In genomic region chr13:81138353-81138995, GRCh38 we compare ENCODE assay signal across 17 cellular contexts.
DNase-seq lines count a peak whose midpoint lies in the region; ATAC-seq, FAIRE-seq and TF ChIP-seq lines count a peak whose summit lies in the region.
"Had no signal": no experiment of that assay in that cellular context is flagged by ENCODE, and none has a peak within 500 bp of the region (broad histone marks: within the 10 kb centered on the region; RNA-seq: fewer than 3 reads in every experiment).

No MANE protein-coding gene starts in this region.

- peak overlapping the region; percentile 38 for H2BK20ac ChIP-seq in H1 (ENCODE audit: low read length)

- H3K27ac ChIP-seq in HepG2 (ENCODE audit: extremely low read length, insufficient read depth, low read length) (no peak overlapping the region), right lobe of liver (no peak overlapping the region), H1 (ENCODE audit: low read depth, low read length) (no peak overlapping the region)
- H3K27ac ChIP-seq: BLaER1 treated with 17β-estradiol and CSF1 and Interleukin-3, amounts not matched to agents 10 nM and 100 nM; HL-60 had no signal

- ATAC-seq in HepG2: no peak
- no peak for ATAC-seq in right lobe of liver
- peak; percentile 62 for ATAC-seq in mucosa of descending colon
- ATAC-seq in GM21381 (IDR thresholded peaks at IDR 0.05; ENCODE audit: unreplicated experiment): no peak
- ATAC-seq: HCT116 had no signal

- TF ChIP-seq EP300 in HepG2 (IDR thresholded peaks at IDR 0.05; ENCODE audit: low read depth in 2 of 2, low read length in 2 of 2) (no peak), HepG2 (CRISPR knock-in tag; IDR thresholded peaks at IDR 0.05; ENCODE audit: borderline replicate concordance) (no peak), H1 (IDR thresholded peaks at IDR 0.05; ENCODE audit: borderline replicate concordance in 1 of 2, low read depth in 2 of 2, low read length in 2 of 2) (no peak)

- H2BK5ac ChIP-seq in H1 (ENCODE audit: low read depth, low read length): peak overlapping the region; percentile 48; the same call in 1 of the 2 replicates

- TF ChIP-seq RAD21 in HepG2 (CRISPR knock-in tag; IDR thresholded peaks at IDR 0.05) (no peak), H1 (IDR thresholded peaks at IDR 0.05 in 1 of 2, conservative IDR thresholded peaks at IDR 0.05 in 1 of 2; ENCODE audit: low read depth in 2 of 2, low read length in 2 of 2) (no peak)

- no peak overlapping the region for H2AFZ ChIP-seq in HepG2 (ENCODE audit: low read length)
- H2AFZ ChIP-seq in H1 (ENCODE audit: low read length): no peak overlapping the region

- in situ Hi-C loops in HepG2 (cut with HindIII; ENCODE audit: extremely low pct_ligation_motif_present, low pct_unique_long_range_greater_than_20kb): no loop called here

- H4K91ac ChIP-seq in H1 (replicated peaks; ENCODE audit: insufficient read length, low read length): no peak overlapping the region

- H3K27me3 ChIP-seq in HepG2 (ENCODE audit: control insufficient read depth in 1 of 2, insufficient read depth in 2 of 2, low read length in 2 of 2): no peaks in the 10 kb centered on the region
- H3K27me3 ChIP-seq in right lobe of liver: no peaks in the 10 kb centered on the region
- H3K27me3 ChIP-seq in H1 (replicated peaks in 1 of 4; ENCODE audit: control insufficient read depth in 3 of 4, extremely low read depth in 1 of 4, insufficient read depth in 3 of 4, low read length in 3 of 4): no peaks in the 10 kb centered on the region
- H3K27me3 ChIP-seq: BLaER1 treated with 17β-estradiol and CSF1 and Interleukin-3, amounts not matched to agents 10 nM and 100 nM had no signal

- 0 out of 2 replicates have a peak overlapping the region, but pooled peaks have one; percentile 41 for H2AK5ac ChIP-seq in H1 (ENCODE audit: low read depth, low read length)

- intact Hi-C loops in HepG2 (cut with micrococcal nuclease; ENCODE audit: unreplicated experiment): no loop called here
- intact Hi-C loops in right lobe of liver (cut with DNase I): no loop called here
- intact Hi-C loops in mucosa of descending colon (cut with DNase I, micrococcal nuclease): no loop called here

- no peak overlapping the region for H3K4me3 ChIP-seq in HepG2 (replicated peaks in 1 of 3; ENCODE audit: insufficient read depth in 1 of 3, low read depth in 2 of 3, low read length in 3 of 3)
- H3K4me3 ChIP-seq in right lobe of liver: no peak overlapping the region
- no peak overlapping the region for H3K4me3 ChIP-seq in H1 (ENCODE audit: extremely low read depth in 1 of 4, insufficient read depth in 2 of 4, low read depth in 3 of 4, low read length in 4 of 4)
- H3K4me3 ChIP-seq in mucosa of descending colon: no peak overlapping the region
- H3K4me3 ChIP-seq: BLaER1 treated with 17β-estradiol and CSF1 and Interleukin-3, amounts not matched to agents 10 nM and 100 nM had no signal

- no peaks in the 10 kb centered on the region for H3K79me2 ChIP-seq in HepG2 (ENCODE audit: insufficient read depth, low read length)
- H3K79me2 ChIP-seq in H1 (ENCODE audit: control insufficient read depth in 1 of 2, insufficient read depth in 2 of 2, low read length in 2 of 2): no peaks in the 10 kb centered on the region

- TF ChIP-seq POLR2A in HepG2 (IDR thresholded peaks at IDR 0.05; ENCODE audit: insufficient read depth in 1 of 2, low read depth in 2 of 2, low read length in 2 of 2) (no peak), right lobe of liver (IDR thresholded peaks at IDR 0.05) (no peak), H1 (IDR thresholded peaks at IDR 0.05; ENCODE audit: control extremely low read depth in 1 of 2, low read depth in 2 of 2, low read length in 2 of 2) (no peak)

- H3K9me3 ChIP-seq in HepG2 (ENCODE audit: low read length): no peaks in the 10 kb centered on the region
- H3K9me3 ChIP-seq in right lobe of liver: no peaks in the 10 kb centered on the region
- H3K9me3 ChIP-seq in H1 (ENCODE audit: insufficient read depth in 2 of 2, low read depth in 1 of 2, low read length in 1 of 2): no peaks in the 10 kb centered on the region
- H3K9me3 ChIP-seq in mucosa of descending colon: no peaks in the 10 kb centered on the region
- H3K9me3 ChIP-seq: BLaER1 treated with 17β-estradiol and CSF1 and Interleukin-3, amounts not matched to agents 10 nM and 100 nM had no signal

- H3K9ac ChIP-seq in HepG2 (ENCODE audit: insufficient read depth, low read depth, low read length) (no peak overlapping the region), H1 (replicated peaks in 1 of 4; ENCODE audit: extremely low read depth in 1 of 4, low read depth in 3 of 4, low read length in 3 of 4) (no peak overlapping the region)
- H3K9ac ChIP-seq: BLaER1 treated with 17β-estradiol and CSF1 and Interleukin-3, amounts not matched to agents 10 nM and 100 nM had no signal

- no peak overlapping the region for H3K4me2 ChIP-seq in HepG2 (ENCODE audit: low read depth, low read length)
- H3K4me2 ChIP-seq in H1 (ENCODE audit: insufficient read depth in 1 of 2, low read depth in 2 of 2, low read length in 2 of 2): no peak overlapping the region
- H3K4me2 ChIP-seq: BLaER1 treated with 17β-estradiol and CSF1 and Interleukin-3, amounts not matched to agents 10 nM and 100 nM had no signal

- 32% methylated on average over 5 of the region's 8 CpGs for WGBS in HepG2 (ENCODE audit: low lambda C conversion rate)
- WGBS in right lobe of liver (ENCODE audit: insufficient coverage, low coverage, low lambda C conversion rate, missing lambda C conversion rate): 73% methylated on average over 4 of the region's 8 CpGs
- 96% methylated on average over 8 of the region's 8 CpGs; no CpG with 5 or more reads in 1 of the 2 experiments for WGBS in H1 (ENCODE audit: extremely low coverage in 1 of 2, insufficient coverage in 1 of 2, insufficient read length in 1 of 2, insufficient replicate concordance in 2 of 2, low coverage in 1 of 2, low lambda C conversion rate in 2 of 2, missing lambda C conversion rate in 1 of 2), 2 experiments

- H3K4ac ChIP-seq in H1 (replicated peaks; ENCODE audit: insufficient read length, low read depth, low read length): no peak overlapping the region

- no peaks in the 10 kb centered on the region for H4K20me1 ChIP-seq in HepG2 (ENCODE audit: insufficient read depth, low read length)
- no peaks in the 10 kb centered on the region for H4K20me1 ChIP-seq in H1 (replicated peaks in 1 of 2; ENCODE audit: control insufficient read depth in 1 of 2, insufficient read depth in 2 of 2, low read length in 2 of 2)
- H4K20me1 ChIP-seq: BLaER1 treated with 17β-estradiol and CSF1 and Interleukin-3, amounts not matched to agents 10 nM and 100 nM had no signal

- DNase-seq in HepG2 (ENCODE audit: low spot score) (no peak), right lobe of liver (no peak), H1 (ENCODE audit: low read depth in 1 of 2, low spot score in 2 of 2) (no peak), mucosa of descending colon (peak in 1 of 3 donors; percentile 16), 8988T (no peak), NCI-H1092 (lab: John Stamatoyannopoulos, UW) (no peak)
- DNase-seq: ACHN; CD4-positive, CD25-positive, alpha-beta regulatory T cell; DMS153; DMS79 treated with DMSO at 0.1 percent for 48 hours; EL had no signal

- peak overlapping the region; percentile 88 for H3K18ac ChIP-seq in H1 (ENCODE audit: extremely low read depth, low read length)

- no peak overlapping the region for H4K8ac ChIP-seq in H1 (ENCODE audit: extremely low read depth, insufficient read depth, low read length)

- TF ChIP-seq CTCF in HepG2 (CRISPR knock-in tag; IDR thresholded peaks at IDR 0.05) (no peak), right lobe of liver (IDR thresholded peaks at IDR 0.05) (no peak), H1 (IDR thresholded peaks at IDR 0.05; ENCODE audit: control extremely low read depth in 1 of 3, insufficient read depth in 1 of 3, low read depth in 1 of 3, low read length in 3 of 3) (no peak), mucosa of descending colon (IDR thresholded peaks at IDR 0.05) (no peak)

- no peaks in the 10 kb centered on the region for H3K79me1 ChIP-seq in H1 (ENCODE audit: low read depth, low read length)

- BruUV-seq in HepG2 (replicated peaks; lab: Mats Ljungman, UMichigan): no TSS peak

- H4K5ac ChIP-seq in H1 (ENCODE audit: insufficient read length, low read depth, low read length): no peak overlapping the region

- H2BK12ac ChIP-seq in H1 (ENCODE audit: low read depth, low read length): peak overlapping the region; percentile 42; the same call in 1 of the 2 replicates

- CTCF ChIA-PET in HepG2 (lab: Yijun Ruan, JAX; ENCODE audit: low intra/inter-chr PET ratio, low total read pairs): no interaction called here
- CTCF ChIA-PET in H1 (lab: Charles Lee; ENCODE audit: partially characterized antibody): interaction anchor here (0.7 to 1.6 kb wide), 2 partner anchors 33 to 160 kb away, joined by 3 to 4 read pairs; no protein-coding TSS in a partner anchor

- no peak overlapping the region for H3K23ac ChIP-seq in H1 (ENCODE audit: insufficient read length)

- H3K4me1 ChIP-seq in HepG2 (ENCODE audit: insufficient read depth, low read length): no peaks in the 10 kb centered on the region
- no peaks in the 10 kb centered on the region for H3K4me1 ChIP-seq in right lobe of liver
- peaks cover 0 to 15% (median 4%) of the 10 kb centered on the region in 4 experiments; a peak in 4 of 7 replicates for H3K4me1 ChIP-seq in H1 (replicated peaks in 1 of 4; ENCODE audit: control insufficient read depth in 3 of 4, insufficient read depth in 4 of 4, low read length in 3 of 4)
- no peaks in the 10 kb centered on the region for H3K4me1 ChIP-seq in mucosa of descending colon (ENCODE audit: low read depth)
- H3K4me1 ChIP-seq: BLaER1 treated with 17β-estradiol and CSF1 and Interleukin-3, amounts not matched to agents 10 nM and 100 nM had no signal

- H3K23me2 ChIP-seq in H1 (ENCODE audit: low read depth, low read length): no peaks in the 10 kb centered on the region

- FAIRE-seq in HepG2 (lab: Jason Lieb, UNC): no peak
- FAIRE-seq in H1 (lab: Jason Lieb, UNC): no peak
- FAIRE-seq: GM19239, H54 had no signal

- 0 out of 2 replicates have a peak overlapping the region, but pooled peaks have one; percentile 2 for H2BK15ac ChIP-seq in H1 (ENCODE audit: low read length)

- no peak overlapping the region for H3K14ac ChIP-seq in H1 (ENCODE audit: insufficient read length)

- H3K56ac ChIP-seq in H1 (replicated peaks; ENCODE audit: insufficient read length, low read depth, low read length): no peak overlapping the region

- H2BK120ac ChIP-seq in H1 (replicated peaks; ENCODE audit: low read depth, low read length): peak overlapping the region; percentile 6

- POLR2A ChIA-PET in HepG2 (lab: Yijun Ruan, JAX) (no interaction called here), H1 (lab: Charles Lee; ENCODE audit: partially characterized antibody) (no interaction called here)

- H3K36me3 ChIP-seq in HepG2 (replicated peaks in 1 of 2; ENCODE audit: control insufficient read depth in 1 of 2, insufficient read depth in 2 of 2, low read length in 2 of 2): no peaks in the 10 kb centered on the region
- H3K36me3 ChIP-seq in right lobe of liver: no peaks in the 10 kb centered on the region
- H3K36me3 ChIP-seq in H1 (ENCODE audit: control insufficient read depth in 2 of 4, insufficient read depth in 4 of 4, low read length in 3 of 4): no peaks in the 10 kb centered on the region
- H3K36me3 ChIP-seq in mucosa of descending colon (ENCODE audit: low read depth): no peaks in the 10 kb centered on the region
- H3K36me3 ChIP-seq: BLaER1 treated with 17β-estradiol and CSF1 and Interleukin-3, amounts not matched to agents 10 nM and 100 nM had no signal

Comparison
In these comparisons a context has a peak if more than half of its experiments do, and no peak if none do; other contexts are left out.
1. Of the 41 proteins assayed by ChIP-seq in both HepG2 and H1: peak only in HepG2: CEBPB; only in H1: none; in both: none; in neither: 40.